ENCODE assay signal across 1 cellular context in the genomic region with DNA sequence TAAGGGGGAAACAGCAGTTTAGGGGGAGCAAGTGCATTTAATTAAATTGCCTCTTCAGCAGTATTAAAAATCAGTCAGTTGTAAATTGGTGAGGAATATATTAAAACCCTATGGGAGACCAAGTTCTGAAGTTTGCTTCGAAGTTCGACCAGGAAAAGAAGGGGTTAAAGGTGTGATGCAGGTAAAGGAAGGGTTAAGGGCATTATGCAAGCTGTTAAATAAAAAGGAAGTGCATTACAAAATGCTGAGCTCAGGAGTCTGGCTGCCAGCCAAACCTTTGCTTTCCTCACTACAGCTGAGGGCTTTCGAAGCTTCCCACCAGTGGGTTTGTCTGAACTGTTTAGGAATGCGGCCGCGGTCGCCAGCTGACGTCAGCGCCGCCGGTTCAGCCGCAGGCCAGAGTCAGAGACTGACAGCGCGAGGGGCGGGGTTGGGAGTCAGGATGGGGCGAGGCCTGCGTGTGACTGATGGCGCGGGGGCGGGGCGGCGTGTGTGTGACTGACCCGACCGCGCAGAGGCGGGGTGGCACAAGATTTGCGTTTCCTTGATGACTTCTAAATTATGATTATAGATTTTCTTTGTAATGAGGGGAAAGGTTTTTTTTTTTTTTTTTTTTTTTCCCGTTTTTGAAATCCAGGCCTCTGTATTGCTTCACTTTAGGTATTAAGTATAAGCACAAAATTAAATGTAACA.
TF ChIP-seq lines count a peak whose summit lies in the region.

No MANE protein-coding gene starts in this region.

TF ChIP-seq in HepG2, 621 proteins besides CTCF, POLR2A, EP300 and RAD21 (continued from another document and continues in another):
- TF ChIP-seq, protein P1, sequence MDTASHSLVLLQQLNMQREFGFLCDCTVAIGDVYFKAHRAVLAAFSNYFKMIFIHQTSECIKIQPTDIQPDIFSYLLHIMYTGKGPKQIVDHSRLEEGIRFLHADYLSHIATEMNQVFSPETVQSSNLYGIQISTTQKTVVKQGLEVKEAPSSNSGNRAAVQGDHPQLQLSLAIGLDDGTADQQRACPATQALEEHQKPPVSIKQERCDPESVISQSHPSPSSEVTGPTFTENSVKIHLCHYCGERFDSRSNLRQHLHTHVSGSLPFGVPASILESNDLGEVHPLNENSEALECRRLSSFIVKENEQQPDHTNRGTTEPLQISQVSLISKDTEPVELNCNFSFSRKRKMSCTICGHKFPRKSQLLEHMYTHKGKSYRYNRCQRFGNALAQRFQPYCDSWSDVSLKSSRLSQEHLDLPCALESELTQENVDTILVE (CRISPR knock-in tag; IDR thresholded peaks at IDR 0.05), result no peak
- no peak for TF ChIP-seq ZNF878 (CRISPR knock-in tag; IDR thresholded peaks at IDR 0.05)
- peak; percentile 82 for TF ChIP-seq TEF (CRISPR knock-in tag; IDR thresholded peaks at IDR 0.05)
- peak; percentile 69 for TF ChIP-seq JUND (CRISPR knock-in tag; IDR thresholded peaks at IDR 0.05)
- peak; percentile 18; the same call in 1 of the 2 replicates for TF ChIP-seq MIXL1 (CRISPR knock-in tag; IDR thresholded peaks at IDR 0.05)
- peak; percentile 62; the same call in 1 of the 2 replicates for TF ChIP-seq ERF (CRISPR knock-in tag; IDR thresholded peaks at IDR 0.05)
- TF ChIP-seq CCAR2 (optimal IDR thresholded peaks at IDR 0.05; ENCODE audit: low read depth, low read length), result no peak
- no peak; the same call in 1 of the 2 replicates for TF ChIP-seq PITX1 (CRISPR knock-in tag; IDR thresholded peaks at IDR 0.05)
- no peak for TF ChIP-seq ZNF549 (CRISPR knock-in tag; IDR thresholded peaks at IDR 0.05)
- TF ChIP-seq, protein P2, sequence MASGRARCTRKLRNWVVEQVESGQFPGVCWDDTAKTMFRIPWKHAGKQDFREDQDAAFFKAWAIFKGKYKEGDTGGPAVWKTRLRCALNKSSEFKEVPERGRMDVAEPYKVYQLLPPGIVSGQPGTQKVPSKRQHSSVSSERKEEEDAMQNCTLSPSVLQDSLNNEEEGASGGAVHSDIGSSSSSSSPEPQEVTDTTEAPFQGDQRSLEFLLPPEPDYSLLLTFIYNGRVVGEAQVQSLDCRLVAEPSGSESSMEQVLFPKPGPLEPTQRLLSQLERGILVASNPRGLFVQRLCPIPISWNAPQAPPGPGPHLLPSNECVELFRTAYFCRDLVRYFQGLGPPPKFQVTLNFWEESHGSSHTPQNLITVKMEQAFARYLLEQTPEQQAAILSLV (CRISPR knock-in tag; IDR thresholded peaks at IDR 0.05; ENCODE audit: borderline replicate concordance), result no peak
- TF ChIP-seq ATF7 (IDR thresholded peaks at IDR 0.05), result peak; percentile 55
- 0 out of 2 replicates have a peak, but pooled peaks have one; percentile 67 for TF ChIP-seq ATF7 (CRISPR knock-in tag; IDR thresholded peaks at IDR 0.05)
- no peak for TF ChIP-seq ZBTB1 (CRISPR knock-in tag; IDR thresholded peaks at IDR 0.05; ENCODE audit: borderline replicate concordance)
- TF ChIP-seq, protein P3, sequence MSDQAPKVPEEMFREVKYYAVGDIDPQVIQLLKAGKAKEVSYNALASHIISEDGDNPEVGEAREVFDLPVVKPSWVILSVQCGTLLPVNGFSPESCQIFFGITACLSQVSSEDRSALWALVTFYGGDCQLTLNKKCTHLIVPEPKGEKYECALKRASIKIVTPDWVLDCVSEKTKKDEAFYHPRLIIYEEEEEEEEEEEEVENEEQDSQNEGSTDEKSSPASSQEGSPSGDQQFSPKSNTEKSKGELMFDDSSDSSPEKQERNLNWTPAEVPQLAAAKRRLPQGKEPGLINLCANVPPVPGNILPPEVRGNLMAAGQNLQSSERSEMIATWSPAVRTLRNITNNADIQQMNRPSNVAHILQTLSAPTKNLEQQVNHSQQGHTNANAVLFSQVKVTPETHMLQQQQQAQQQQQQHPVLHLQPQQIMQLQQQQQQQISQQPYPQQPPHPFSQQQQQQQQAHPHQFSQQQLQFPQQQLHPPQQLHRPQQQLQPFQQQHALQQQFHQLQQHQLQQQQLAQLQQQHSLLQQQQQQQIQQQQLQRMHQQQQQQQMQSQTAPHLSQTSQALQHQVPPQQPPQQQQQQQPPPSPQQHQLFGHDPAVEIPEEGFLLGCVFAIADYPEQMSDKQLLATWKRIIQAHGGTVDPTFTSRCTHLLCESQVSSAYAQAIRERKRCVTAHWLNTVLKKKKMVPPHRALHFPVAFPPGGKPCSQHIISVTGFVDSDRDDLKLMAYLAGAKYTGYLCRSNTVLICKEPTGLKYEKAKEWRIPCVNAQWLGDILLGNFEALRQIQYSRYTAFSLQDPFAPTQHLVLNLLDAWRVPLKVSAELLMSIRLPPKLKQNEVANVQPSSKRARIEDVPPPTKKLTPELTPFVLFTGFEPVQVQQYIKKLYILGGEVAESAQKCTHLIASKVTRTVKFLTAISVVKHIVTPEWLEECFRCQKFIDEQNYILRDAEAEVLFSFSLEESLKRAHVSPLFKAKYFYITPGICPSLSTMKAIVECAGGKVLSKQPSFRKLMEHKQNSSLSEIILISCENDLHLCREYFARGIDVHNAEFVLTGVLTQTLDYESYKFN (CRISPR knock-in tag; conservative IDR thresholded peaks at IDR 0.05), result 0 out of 2 replicates have a peak, but pooled peaks have one; percentile 17
- TF ChIP-seq ZNF777 (CRISPR knock-in tag; IDR thresholded peaks at IDR 0.05), result no peak
- TF ChIP-seq HMG20A (CRISPR knock-in tag; IDR thresholded peaks at IDR 0.05; ENCODE audit: borderline replicate concordance), result peak; percentile 51; the same call in 1 of the 2 replicates
- TF ChIP-seq ONECUT2 (CRISPR knock-in tag; IDR thresholded peaks at IDR 0.05), result no peak
- no peak for TF ChIP-seq ZNF780A (CRISPR knock-in tag; IDR thresholded peaks at IDR 0.05)
- no peak for TF ChIP-seq SMAD1 (CRISPR knock-in tag; IDR thresholded peaks at IDR 0.05; ENCODE audit: borderline replicate concordance, low read depth)
- TF ChIP-seq ZNF292 (CRISPR knock-in tag; IDR thresholded peaks at IDR 0.05; ENCODE audit: borderline replicate concordance, low read depth), result no peak
- TF ChIP-seq ZMYM2 (CRISPR knock-in tag; IDR thresholded peaks at IDR 0.05), result no peak; the same call in 1 of the 2 replicates
- no peak for TF ChIP-seq ZMAT3 (CRISPR knock-in tag; conservative IDR thresholded peaks at IDR 0.05)
- no peak for TF ChIP-seq PCBP1 (IDR thresholded peaks at IDR 0.05; ENCODE audit: borderline replicate concordance, low read depth, low read length)
- no peak for TF ChIP-seq ZNF34 (CRISPR knock-in tag; IDR thresholded peaks at IDR 0.05; ENCODE audit: borderline replicate concordance)
- TF ChIP-seq KLF9 (CRISPR knock-in tag; IDR thresholded peaks at IDR 0.05; ENCODE audit: low read depth), result no peak
- TF ChIP-seq ZNF782 (CRISPR knock-in tag; IDR thresholded peaks at IDR 0.05; ENCODE audit: borderline replicate concordance), result no peak
- peak; percentile 61 for TF ChIP-seq ELF1 (CRISPR knock-in tag; IDR thresholded peaks at IDR 0.05)
- TF ChIP-seq POGK (CRISPR knock-in tag; conservative IDR thresholded peaks at IDR 0.05), result no peak
- TF ChIP-seq ATF2 (CRISPR knock-in tag; IDR thresholded peaks at IDR 0.05), result peak; percentile 96
- TF ChIP-seq ARNT2 (CRISPR knock-in tag; IDR thresholded peaks at IDR 0.05; ENCODE audit: low read depth), result peak; percentile 57; the same call in 1 of the 2 replicates
- TF ChIP-seq HDAC2 (CRISPR knock-in tag; IDR thresholded peaks at IDR 0.05), result 0 out of 2 replicates have a peak, but pooled peaks have one; percentile 37
- TF ChIP-seq HIVEP1 (CRISPR knock-in tag; IDR thresholded peaks at IDR 0.05), result peak; percentile 50; the same call in 1 of the 2 replicates
- TF ChIP-seq FOXP4 (CRISPR knock-in tag; IDR thresholded peaks at IDR 0.05), result peak; percentile 37; the same call in 1 of the 2 replicates
- no peak for TF ChIP-seq DZIP1 (CRISPR knock-in tag; IDR thresholded peaks at IDR 0.05)
- no peak for TF ChIP-seq GLI4 (CRISPR knock-in tag; IDR thresholded peaks at IDR 0.05; ENCODE audit: borderline replicate concordance)
- TF ChIP-seq, protein P4, sequence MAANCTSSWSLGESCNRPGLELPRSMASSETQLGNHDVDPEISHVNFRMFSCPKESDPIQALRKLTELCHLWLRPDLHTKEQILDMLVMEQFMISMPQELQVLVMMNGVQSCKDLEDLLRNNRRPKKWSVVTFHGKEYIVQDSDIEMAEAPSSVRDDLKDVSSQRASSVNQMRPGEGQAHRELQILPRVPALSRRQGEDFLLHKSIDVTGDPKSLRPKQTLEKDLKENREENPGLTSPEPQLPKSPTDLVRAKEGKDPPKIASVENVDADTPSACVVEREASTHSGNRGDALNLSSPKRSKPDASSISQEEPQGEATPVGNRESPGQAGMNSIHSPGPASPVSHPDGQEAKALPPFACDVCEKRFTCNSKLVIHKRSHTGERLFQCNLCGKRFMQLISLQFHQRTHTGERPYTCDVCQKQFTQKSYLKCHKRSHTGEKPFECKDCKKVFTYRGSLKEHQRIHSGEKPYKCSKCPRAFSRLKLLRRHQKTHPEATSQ (CRISPR knock-in tag; IDR thresholded peaks at IDR 0.05; ENCODE audit: borderline replicate concordance), result no peak
- no peak for TF ChIP-seq ASH2L (IDR thresholded peaks at IDR 0.05; ENCODE audit: insufficient read length, low read depth, low read length)
- no peak for TF ChIP-seq ZNF333 (CRISPR knock-in tag; IDR thresholded peaks at IDR 0.05; ENCODE audit: borderline replicate concordance)
- no peak; the same call in 1 of the 2 replicates for TF ChIP-seq DMAP1 (CRISPR knock-in tag; IDR thresholded peaks at IDR 0.05)
- TF ChIP-seq MYNN (CRISPR knock-in tag; IDR thresholded peaks at IDR 0.05; ENCODE audit: low read depth), result no peak
- peak; percentile 53; the same call in 1 of the 2 replicates for TF ChIP-seq NCOA2 (CRISPR knock-in tag; IDR thresholded peaks at IDR 0.05)
- TF ChIP-seq, protein P5, sequence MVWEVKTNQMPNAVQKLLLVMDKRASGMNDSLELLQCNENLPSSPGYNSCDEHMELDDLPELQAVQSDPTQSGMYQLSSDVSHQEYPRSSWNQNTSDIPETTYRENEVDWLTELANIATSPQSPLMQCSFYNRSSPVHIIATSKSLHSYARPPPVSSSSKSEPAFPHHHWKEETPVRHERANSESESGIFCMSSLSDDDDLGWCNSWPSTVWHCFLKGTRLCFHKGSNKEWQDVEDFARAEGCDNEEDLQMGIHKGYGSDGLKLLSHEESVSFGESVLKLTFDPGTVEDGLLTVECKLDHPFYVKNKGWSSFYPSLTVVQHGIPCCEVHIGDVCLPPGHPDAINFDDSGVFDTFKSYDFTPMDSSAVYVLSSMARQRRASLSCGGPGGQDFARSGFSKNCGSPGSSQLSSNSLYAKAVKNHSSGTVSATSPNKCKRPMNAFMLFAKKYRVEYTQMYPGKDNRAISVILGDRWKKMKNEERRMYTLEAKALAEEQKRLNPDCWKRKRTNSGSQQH (CRISPR knock-in tag; IDR thresholded peaks at IDR 0.05; ENCODE audit: low read depth), result 0 out of 2 replicates have a peak, but pooled peaks have one; percentile 38
- TF ChIP-seq ZNF326 (CRISPR knock-in tag; IDR thresholded peaks at IDR 0.05; ENCODE audit: borderline replicate concordance), result no peak
